ENCODE assay signal across 1 cellular context in genomic region chr17:67471118-67471517, GRCh38.
TF ChIP-seq lines count a peak whose summit lies in the region.

No MANE protein-coding gene starts in this region.

TF ChIP-seq in HEK293, 187 proteins besides CTCF, POLR2A, EP300 and RAD21 (continued from another document):
- TF ChIP-seq ZBTB10 (tag by site-specific recombination; IDR thresholded peaks at IDR 0.05) (no peak), FEZF1 (tag by site-specific recombination; IDR thresholded peaks at IDR 0.05) (no peak), ZNF10 (tag by site-specific recombination; IDR thresholded peaks at IDR 0.05) (no peak), ZNF16 (tag by site-specific recombination; IDR thresholded peaks at IDR 0.05; ENCODE audit: low read depth) (no peak), AEBP2 (tag by site-specific recombination; IDR thresholded peaks at IDR 0.05; ENCODE audit: borderline replicate concordance) (no peak), ZNF112 (tag by site-specific recombination; IDR thresholded peaks at IDR 0.05) (no peak), ZNF18 (tag by site-specific recombination; IDR thresholded peaks at IDR 0.05) (no peak), ZNF146 (tag by site-specific recombination; IDR thresholded peaks at IDR 0.05) (peak; percentile 67), ZNF48 (tag by site-specific recombination; IDR thresholded peaks at IDR 0.05) (no peak), ZNF280D (tag by site-specific recombination; IDR thresholded peaks at IDR 0.05) (0 out of 2 replicates have a peak, but pooled peaks have one; percentile 20), ZNF707 (tag by site-specific recombination; IDR thresholded peaks at IDR 0.05) (no peak), ZXDB (tag by site-specific recombination; IDR thresholded peaks at IDR 0.05) (no peak), ZBTB48 (tag by site-specific recombination; IDR thresholded peaks at IDR 0.05) (no peak), OVOL3 (tag by site-specific recombination; IDR thresholded peaks at IDR 0.05) (no peak), TRIM28 (IDR thresholded peaks at IDR 0.05; ENCODE audit: borderline replicate concordance, low read length) (no peak), ZNF24 (tag by site-specific recombination; IDR thresholded peaks at IDR 0.05) (no peak), ZNF362 (tag by site-specific recombination; IDR thresholded peaks at IDR 0.05) (peak; percentile 77; the same call in 1 of the 2 replicates)
